In the genomic region with DNA sequence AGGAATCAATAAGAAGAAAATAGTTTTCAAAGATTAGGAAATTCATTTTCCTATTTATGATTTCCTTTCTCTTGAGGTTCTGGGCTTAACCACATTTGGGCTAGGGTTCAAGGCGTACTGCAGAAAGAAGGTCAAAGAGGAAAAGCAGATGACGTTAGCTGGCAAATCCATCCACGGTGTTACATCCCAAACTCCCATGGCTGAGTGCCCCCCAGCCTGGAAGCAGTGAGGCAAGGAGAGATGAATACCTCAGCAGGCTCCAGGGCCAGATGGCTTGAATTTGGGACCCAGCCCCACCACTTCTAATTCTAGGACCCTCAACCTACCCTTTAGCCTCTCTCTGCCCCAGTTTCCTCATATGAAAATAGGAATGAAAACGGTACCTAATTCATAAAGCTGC, we compare ENCODE assay signal across 10 cellular contexts. TPM values are rescaled to one million over a fixed set of nuclear protein-coding genes. Genes with fewer than 3 reads are reported as not detected.
"Had no signal": no experiment of that assay in that cellular context is flagged by ENCODE, and none has a peak within 500 bp of the region (broad histone marks: within the 10 kb centered on the region; RNA-seq: fewer than 3 reads in every experiment).

No MANE protein-coding gene starts in this region.

- H3K27ac ChIP-seq: GM23248 had no signal

- H3K4me3 ChIP-seq: GM23248, GM23338, HAP-1 had no signal

- H3K4me1 ChIP-seq: HAP-1 had no signal

- H3K9me3 ChIP-seq: HAP-1 had no signal

- DNase-seq: GM23248, GOT3, HCEC 1CT, HFFc6 had no signal

- H3K36me3 ChIP-seq: HAP-1 had no signal

- H3K4me2 ChIP-seq: GM23338 had no signal

- H3K9ac ChIP-seq: GM23248 had no signal

RNA-seq across cellular contexts. Expression of gene CCDC185, which starts 46.9 kb away (rescaled TPM):
- total RNA-seq: GM23248, H1, H4, H7, H9, HFFc6 had no signal
- polyA plus RNA-seq: GM23248, GM23338, H1 had no signal
